ENCODE assay signal across 8 cellular contexts in the genomic region with DNA sequence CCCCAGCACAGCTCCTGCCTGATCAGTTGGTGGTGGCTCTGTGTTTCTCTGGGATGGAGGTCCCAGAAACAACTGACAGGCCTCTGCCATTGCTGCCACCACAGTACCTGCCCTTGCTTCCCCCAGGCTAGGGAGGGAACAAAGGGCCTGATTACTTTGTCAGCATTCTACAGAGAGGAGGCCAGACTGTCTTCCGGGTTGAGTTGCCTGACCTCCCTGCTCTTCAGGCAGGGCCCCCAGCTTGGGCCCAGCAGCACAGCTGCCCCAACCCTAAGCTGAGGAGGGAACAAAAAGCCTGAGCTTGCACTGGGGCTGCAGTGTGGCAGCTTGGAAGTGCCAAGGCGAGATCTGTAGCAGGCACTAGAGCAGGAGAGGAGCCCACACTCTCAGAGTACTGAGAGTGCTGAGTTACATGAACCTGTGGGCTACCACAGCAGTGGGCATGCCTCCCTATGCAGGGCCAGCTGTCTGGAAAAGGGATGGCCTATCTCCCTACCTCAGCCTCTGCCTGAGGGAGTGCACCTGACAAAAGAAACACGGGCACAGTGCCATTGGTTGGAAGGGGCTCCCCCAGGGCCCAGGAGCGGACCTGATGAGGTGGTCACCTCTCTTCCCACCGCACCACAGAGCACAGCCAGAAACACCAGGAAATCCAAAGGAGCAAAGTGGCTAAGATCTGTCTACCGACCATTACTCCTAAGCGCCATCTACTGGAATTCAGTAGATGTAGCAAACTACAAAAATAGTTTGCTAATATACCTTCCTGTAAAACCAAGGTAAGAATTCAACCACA.
DNase-seq lines count a peak whose midpoint lies in the region; ATAC-seq and TF ChIP-seq lines count a peak whose summit lies in the region.

No MANE protein-coding gene starts in this region.

- peak; percentile 61 for DNase-seq in ELF-1 (ENCODE audit: low read depth, low spot score)
- peak; percentile 39 for DNase-seq in SKM-1 (lab: John Stamatoyannopoulos, UW; ENCODE audit: unreplicated experiment)
- DNase-seq in iPS DF 19.7 (ENCODE audit: low read depth, low spot score): peak; percentile 15
- DNase-seq in tibial artery: no peak
- no peak for DNase-seq in stimulated activated CD4-positive, alpha-beta T cell treated with anti-CD3 and anti-CD28 coated beads, Interleukin-4, amount 100 ng/mL, for 1 hour
- no peak for DNase-seq in inferior parietal cortex (ENCODE audit: extremely low spot score)
- DNase-seq in activated gamma-delta T cell treated with Interleukin-2 at 50 U/mL for 16 hours: no peak

- no peaks in the 10 kb centered on the region for H3K4me1 ChIP-seq in tibial artery

- TF ChIP-seq CTCF in tibial artery (IDR thresholded peaks at IDR 0.05): peak in 1 of 2 experiments; percentile 11

- H3K27ac ChIP-seq in tibial artery: no peak overlapping the region

- H3K9me3 ChIP-seq in tibial artery: peaks cover 0 to 27% (median 0%) of the 10 kb centered on the region in 3 donors

- H3K27me3 ChIP-seq in tibial artery: no peaks in the 10 kb centered on the region

- peak; percentile 44 for ATAC-seq in HG02798 (IDR thresholded peaks at IDR 0.05; ENCODE audit: poor library complexity, unreplicated experiment)

- peaks cover 39 to 68% (median 59%) of the 10 kb centered on the region in 3 donors for H3K36me3 ChIP-seq in tibial artery

- H3K4me3 ChIP-seq in tibial artery: no peak overlapping the region

- intact Hi-C loops in tibial artery (cut with DNase I; ENCODE audit: low total_unique reads): no loop called here

Comparison
In these comparisons a context has a peak if more than half of its experiments do, and no peak if none do; other contexts are left out.
1. DNase-seq: peak in ELF-1 (single experiment), SKM-1 (single experiment) and iPS DF 19.7 (single experiment); none in tibial artery (0 of 2), stimulated activated CD4-positive, alpha-beta T cell treated with anti-CD3 and anti-CD28 coated beads, Interleukin-4, amount 100 ng/mL, for 1 hour (single experiment), inferior parietal cortex (single experiment) and activated gamma-delta T cell treated with Interleukin-2 at 50 U/mL for 16 hours (single experiment).